Comparison of ENCODE assay signal across 25 cellular contexts in genomic region chr12:13339091-13339490, GRCh38.
"Had no signal": no experiment of that assay in that cellular context is flagged by ENCODE, and none has a peak within 500 bp of the region (broad histone marks: within the 10 kb centered on the region; RNA-seq: fewer than 3 reads in every experiment).

No MANE protein-coding gene starts in this region.

- H3K9ac ChIP-seq: SK-N-SH had no signal

- H3K4me3 Mint-ChIP-seq: activated CD8-positive, alpha-beta T cell treated with anti-CD3 and anti-CD28 coated beads for 36 hours; activated T-cell treated with anti-CD3 and anti-CD28 coated beads, Interleukin-2, amount 50 U/mL, for 4 hours; naive thymus-derived CD8-positive, alpha-beta T cell; neural crest cell; stimulated activated naive B cell treated with anti-CD40 and anti-IgM and Interleukin-4, amounts not matched to agents 10 μg/mL and 1 μg/mL and 100 μg/mL, for 72 hours; T-helper 17 cell; WTC11 had no signal

- H3K4me3 ChIP-seq: body of pancreas, gastroesophageal sphincter, right atrium auricular region, suprapubic skin, tibial nerve, vagina had no signal

- H3K36me3 ChIP-seq: gastroesophageal sphincter, right atrium auricular region, suprapubic skin, tibial nerve, vagina had no signal

- H3K9me3 Mint-ChIP-seq: activated CD8-positive, alpha-beta T cell treated with anti-CD3 and anti-CD28 coated beads for 36 hours; activated T-cell treated with anti-CD3 and anti-CD28 coated beads, Interleukin-2, amount 50 U/mL, for 4 hours; activated T-helper 2 cell treated with anti-CD3 and anti-CD28 coated beads, Interferon-gamma antibody, Interleukin-2, Interleukin-4, amounts not matched to agents 10 μg/mL and 5 μg/mL and 100 μg/mL, durations not matched to agents 14 hours and 24 hours and 36 hours had no signal

- FAIRE-seq: endothelial cell of umbilical vein, kidney had no signal

- DNase-seq: activated CD4-positive, alpha-beta T cell treated with anti-CD3 and anti-CD28 coated beads, Interleukin-2, amount 50 U/mL, for 1 hour; activated CD8-positive, alpha-beta T cell treated with anti-CD3 and anti-CD28 coated beads for 36 hours; activated T-cell treated with anti-CD3 and anti-CD28 coated beads, Interleukin-2, amount 50 U/mL, for 4 hours; body of pancreas; hippocampal formation; kidney; left colon; midbrain; naive thymus-derived CD8-positive, alpha-beta T cell; occipital lobe; SK-N-SH; stimulated activated CD4-positive, alpha-beta T cell treated with anti-CD3 and anti-CD28 coated beads, Interleukin-15, amount 100 ng/mL, for 24 hours; stimulated activated CD4-positive, alpha-beta T cell treated with anti-CD3 and anti-CD28 coated beads, Interleukin-2, amount 100 ng/mL, for 24 hours; stimulated activated naive B cell treated with anti-CD40 and anti-IgM and Interleukin-4, amounts not matched to agents 10 μg/mL and 1 μg/mL and 100 μg/mL, for 72 hours; T-helper 17 cell had no signal

- H3K4me2 ChIP-seq: SK-N-SH had no signal

- ATAC-seq: activated CD8-positive, alpha-beta T cell treated with anti-CD3 and anti-CD28 coated beads for 36 hours; activated naive CD4-positive, alpha-beta T cell treated with anti-CD3 and anti-CD28 coated beads, Interleukin-2, amount 50 U/mL, for 72 hours; activated T-cell treated with anti-CD3 and anti-CD28 coated beads, Interleukin-2, amount 50 U/mL, for 4 hours; body of pancreas; gastroesophageal sphincter; left colon; naive thymus-derived CD8-positive, alpha-beta T cell; stimulated activated naive B cell treated with anti-CD40 and anti-IgM and Interleukin-4, amounts not matched to agents 10 μg/mL and 1 μg/mL and 100 μg/mL, for 72 hours; T-helper 17 cell had no signal

- H3K27ac Mint-ChIP-seq: activated CD8-positive, alpha-beta T cell treated with anti-CD3 and anti-CD28 coated beads for 36 hours; activated naive CD4-positive, alpha-beta T cell treated with anti-CD3 and anti-CD28 coated beads, Interleukin-2, amount 50 U/mL, for 72 hours; activated T-helper 2 cell treated with anti-CD3 and anti-CD28 coated beads, Interferon-gamma antibody, Interleukin-2, Interleukin-4, amounts not matched to agents 10 μg/mL and 5 μg/mL and 100 μg/mL, durations not matched to agents 14 hours and 24 hours and 36 hours; naive thymus-derived CD8-positive, alpha-beta T cell; stimulated activated naive B cell treated with anti-CD40 and anti-IgM and Interleukin-4, amounts not matched to agents 10 μg/mL and 1 μg/mL and 100 μg/mL, for 72 hours; T-helper 17 cell; WTC11 had no signal

- H3K4me1 Mint-ChIP-seq: naive thymus-derived CD8-positive, alpha-beta T cell; neural crest cell; stimulated activated naive B cell treated with anti-CD40 and anti-IgM and Interleukin-4, amounts not matched to agents 10 μg/mL and 1 μg/mL and 100 μg/mL, for 72 hours; T-helper 17 cell; WTC11 had no signal

- H3K27me3 ChIP-seq: body of pancreas, gastroesophageal sphincter, right atrium auricular region, suprapubic skin, tibial nerve, vagina had no signal

- H3K9me3 ChIP-seq: body of pancreas, gastroesophageal sphincter, right atrium auricular region, SK-N-SH, suprapubic skin, tibial nerve, vagina had no signal

- H3K4me1 ChIP-seq: body of pancreas, gastroesophageal sphincter, right atrium auricular region, suprapubic skin, tibial nerve, vagina had no signal

- H3K27ac ChIP-seq: body of pancreas, gastroesophageal sphincter, right atrium auricular region, suprapubic skin, tibial nerve, vagina had no signal

- H3K36me3 Mint-ChIP-seq: activated naive CD4-positive, alpha-beta T cell treated with anti-CD3 and anti-CD28 coated beads, Interleukin-2, amount 50 U/mL, for 72 hours; naive thymus-derived CD8-positive, alpha-beta T cell; stimulated activated naive B cell treated with anti-CD40 and anti-IgM and Interleukin-4, amounts not matched to agents 10 μg/mL and 1 μg/mL and 100 μg/mL, for 72 hours; WTC11 had no signal
